ENCODE assay signal across 28 cellular contexts in the genomic region with DNA sequence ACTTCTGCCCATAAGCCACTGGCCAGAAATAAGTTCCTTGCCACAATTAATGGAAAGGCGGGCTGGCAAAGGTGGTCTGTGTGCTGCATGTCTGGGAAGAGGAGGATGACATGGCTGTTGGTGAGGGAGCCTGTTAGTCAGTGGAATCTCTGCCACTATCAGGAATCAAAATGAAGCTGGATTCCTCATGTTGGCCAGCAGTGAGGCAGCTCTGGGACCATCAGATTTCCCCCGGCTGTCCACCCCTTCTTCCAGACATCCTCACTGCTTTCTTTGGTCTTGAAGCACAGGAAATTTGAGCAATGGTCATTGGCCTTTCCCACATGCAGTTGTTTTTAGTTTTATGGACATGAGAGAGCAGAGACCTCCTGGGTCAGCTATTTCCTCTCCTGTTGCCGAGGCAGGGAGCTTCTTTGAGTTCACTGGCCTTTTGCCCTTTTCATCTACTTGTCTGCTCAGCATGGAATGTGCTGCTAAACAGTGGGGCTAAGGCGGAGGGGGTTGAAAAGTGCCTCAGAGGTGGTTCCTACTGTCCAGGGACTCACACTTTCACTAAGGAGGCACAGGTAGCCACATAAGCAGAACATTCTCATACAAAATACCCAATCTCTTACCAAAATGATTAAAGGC. TPM values are rescaled to one million over a fixed set of nuclear protein-coding genes. Genes with fewer than 3 reads are reported as not detected.
DNase-seq lines count a peak whose midpoint lies in the region; ATAC-seq and TF ChIP-seq lines count a peak whose summit lies in the region.
"Had no signal": no experiment of that assay in that cellular context is flagged by ENCODE, and none has a peak within 500 bp of the region (broad histone marks: within the 10 kb centered on the region; RNA-seq: fewer than 3 reads in every experiment).

No MANE protein-coding gene starts in this region.

- ATAC-seq in lower lobe of right lung (no peak), HG03469 (IDR thresholded peaks at IDR 0.05; ENCODE audit: unreplicated experiment) (no peak)
- ATAC-seq: activated CD8-positive, alpha-beta T cell treated with anti-CD3 and anti-CD28 coated beads, Interleukin-2, amount 10 ng/mL, durations not matched to agents 7 days and 5 days; activated naive CD4-positive, alpha-beta T cell treated with anti-CD3 and anti-CD28 coated beads, Interleukin-2, amount 50 U/mL, for 72 hours; activated T-helper 17 cell treated with anti-CD3 and anti-CD28 coated beads, Interleukin-2, amount 50 U/mL, for 72 hours; K562 had no signal

- H3K36me3 ChIP-seq in HUES48 (ENCODE audit: control insufficient read depth, insufficient read depth, low read length) (no peaks in the 10 kb centered on the region), esophagus muscularis mucosa (no peaks in the 10 kb centered on the region), iPS-20b (ENCODE audit: insufficient read depth, low read depth, low read length) (no peaks in the 10 kb centered on the region), lower lobe of right lung (no peaks in the 10 kb centered on the region)
- H3K36me3 ChIP-seq: BLaER1 treated with 17β-estradiol and CSF1 and Interleukin-3, amounts not matched to agents 10 nM and 100 nM; SJSA1; tibial nerve had no signal

- TF ChIP-seq CTCF in esophagus muscularis mucosa (IDR thresholded peaks at IDR 0.05) = no peak
- TF ChIP-seq CTCF in lower lobe of right lung (IDR thresholded peaks at IDR 0.05) = no peak

- H3K9ac ChIP-seq in HUES48 (ENCODE audit: low read depth, low read length) (no peak overlapping the region), iPS-20b (ENCODE audit: low read depth, low read length) (peak overlapping the region; percentile 7; the same call in 1 of the 2 replicates)
- H3K9ac ChIP-seq: BLaER1 treated with 17β-estradiol and CSF1 and Interleukin-3, amounts not matched to agents 10 nM and 100 nM had no signal

- no peak overlapping the region for H3K4me3 ChIP-seq in HUES48 (ENCODE audit: low read depth, low read length)
- no peak overlapping the region for H3K4me3 ChIP-seq in esophagus muscularis mucosa
- no peak overlapping the region for H3K4me3 ChIP-seq in iPS-20b (ENCODE audit: low read length)
- no peak overlapping the region for H3K4me3 ChIP-seq in lower lobe of right lung
- H3K4me3 ChIP-seq: BLaER1 treated with 17β-estradiol and CSF1 and Interleukin-3, amounts not matched to agents 10 nM and 100 nM; coronary artery; K562; SJSA1; tibial nerve had no signal

- TF ChIP-seq EP300 in esophagus muscularis mucosa (IDR thresholded peaks at IDR 0.05) = no peak

- H3K9me3 ChIP-seq in HUES48 (ENCODE audit: control insufficient read depth, insufficient read depth, low read length) (no peaks in the 10 kb centered on the region), esophagus muscularis mucosa (peaks cover 0 to 10% (median 5%) of the 10 kb centered on the region in 4 donors), iPS-20b (ENCODE audit: insufficient read depth, low read depth, low read length) (no peaks in the 10 kb centered on the region), lower lobe of right lung (no peaks in the 10 kb centered on the region)
- H3K9me3 ChIP-seq: Caco-2 had no signal

- no peaks in the 10 kb centered on the region for H3K27me3 ChIP-seq in HUES48 (ENCODE audit: control insufficient read depth, insufficient read depth, low read length)
- no peaks in the 10 kb centered on the region for H3K27me3 ChIP-seq in esophagus muscularis mucosa
- no peaks in the 10 kb centered on the region for H3K27me3 ChIP-seq in iPS-20b (ENCODE audit: insufficient read depth, low read length)
- no peaks in the 10 kb centered on the region for H3K27me3 ChIP-seq in lower lobe of right lung (ENCODE audit: low read depth)
- H3K27me3 ChIP-seq: BLaER1 treated with 17β-estradiol and CSF1 and Interleukin-3, amounts not matched to agents 10 nM and 100 nM; SJSA1; tibial nerve had no signal

- intact Hi-C loops in esophagus muscularis mucosa (cut with DNase I) = no loop called here
- intact Hi-C loops in posterior vena cava (cut with DNase I) = no loop called here
- intact Hi-C loops in lower lobe of right lung (cut with DNase I) = no loop called here

- no peak for TF ChIP-seq POLR2A in esophagus muscularis mucosa (IDR thresholded peaks at IDR 0.05; ENCODE audit: low read depth)

- DNase-seq in esophagus muscularis mucosa (ENCODE audit: extremely low spot score) (no peak), posterior vena cava (ENCODE audit: low spot score) (peak; percentile 59), AG20443 (ENCODE audit: low spot score) (no peak), lower lobe of right lung (no peak)
- DNase-seq: activated CD4-positive, alpha-beta T cell treated with anti-CD3 and anti-CD28 coated beads for 4 hours; activated CD8-positive, alpha-beta T cell treated with anti-CD3 and anti-CD28 coated beads, Interleukin-2, amount 10 ng/mL, durations not matched to agents 7 days and 5 days; Caco-2; effector CD8-positive, alpha-beta T cell; head of caudate nucleus; mammary epithelial cell; NCI-H1092; NCI-H187; NCI-H2171 treated with DMSO at 0.1 percent for 48 hours; NCI-H510A; stimulated activated CD4-positive, alpha-beta T cell treated with anti-CD3 and anti-CD28 coated beads, Interleukin-4, amount 100 ng/mL, for 1 hour; T-helper 9 cell had no signal

- WGBS in esophagus muscularis mucosa = 79% methylated on average over 4 of the region's 4 CpGs

- H3K27ac ChIP-seq in HUES48 (ENCODE audit: low read depth, low read length) (peak overlapping the region; percentile 23), esophagus muscularis mucosa (replicated peaks in 1 of 4) (peak overlapping the region in 3 of 4 donors; percentile 22 to 53 (median 37)), iPS-20b (ENCODE audit: low read length) (no peak overlapping the region), lower lobe of right lung (no peak overlapping the region)
- H3K27ac ChIP-seq: BLaER1 treated with 17β-estradiol and CSF1 and Interleukin-3, amounts not matched to agents 10 nM and 100 nM; epithelial cell of prostate; SJSA1; VCaP had no signal

- H3K4me1 ChIP-seq in HUES48 (ENCODE audit: control insufficient read depth, insufficient read depth, low read length) (peaks cover 12% of the 10 kb centered on the region; the same call in 1 of the 2 replicates), esophagus muscularis mucosa (peaks cover 12 to 28% (median 23%) of the 10 kb centered on the region in 4 donors), iPS-20b (ENCODE audit: insufficient read depth, low read length) (peaks cover 14% of the 10 kb centered on the region; the same call in 1 of the 2 replicates), lower lobe of right lung (no peaks in the 10 kb centered on the region)
- H3K4me1 ChIP-seq: Caco-2, SJSA1 had no signal

RNA-seq across cellular contexts. Expression of gene NEURL1B, which starts 34.8 kb away (rescaled TPM):
- total RNA-seq in esophagus muscularis mucosa = 10 to 100 TPM; 34.1 to 87.1 (median 60.2) TPM
- 10 to 100 TPM; 32.9 to 38.6 TPM for total RNA-seq in posterior vena cava
- 24.8 TPM for total RNA-seq in lower lobe of right lung

Comparison
In these comparisons a context has a peak if more than half of its experiments do, and no peak if none do; other contexts are left out.
1. H3K27ac ChIP-seq: peak in HUES48 (single experiment) and esophagus muscularis mucosa (3 of 4); none in iPS-20b (single experiment) and lower lobe of right lung (single experiment).